ENCODE assay signal across 7 cellular contexts in genomic region chr3:197792019-197792647, GRCh38. TPM values are rescaled to one million over a fixed set of nuclear protein-coding genes. Genes with fewer than 3 reads are reported as not detected.
DNase-seq lines count a peak whose midpoint lies in the region; ATAC-seq and TF ChIP-seq lines count a peak whose summit lies in the region.

No MANE protein-coding gene starts in this region.

- peaks cover 57% of the 10 kb centered on the region for H3K79me2 ChIP-seq in GM23338 (replicated peaks; ENCODE audit: insufficient read depth)

- no peak for TF ChIP-seq POLR2A in breast epithelium (IDR thresholded peaks at IDR 0.05)
- no peak for TF ChIP-seq POLR2A in upper lobe of left lung (IDR thresholded peaks at IDR 0.05)

- no peak for TF ChIP-seq EP300 in upper lobe of left lung (IDR thresholded peaks at IDR 0.05)

- H3K4me2 ChIP-seq in GM23338, result peak overlapping the region; percentile 97

- peak overlapping the region; percentile 29 for H3K27ac Mint-ChIP-seq in GM23338

- H2AFZ ChIP-seq in GM23338, result peak overlapping the region; percentile 98; the same call in 1 of the 2 replicates

- ATAC-seq in GM23338, result no peak
- ATAC-seq in upper lobe of left lung (ENCODE audit: low FRiP score in 2 of 2), result no peak
- ATAC-seq in GM21423 (IDR thresholded peaks at IDR 0.05; ENCODE audit: unreplicated experiment), result no peak

- H3K9me3 Mint-ChIP-seq in GM23338, result no peaks in the 10 kb centered on the region

- H3K4me1 ChIP-seq in GM23338 (ENCODE audit: insufficient read depth), result no peaks in the 10 kb centered on the region
- H3K4me1 ChIP-seq in SJCRH30, result peaks cover 7% of the 10 kb centered on the region; the same call in 1 of the 2 replicates
- no peaks in the 10 kb centered on the region for H3K4me1 ChIP-seq in breast epithelium
- H3K4me1 ChIP-seq in mesodermal cell (ENCODE audit: control insufficient read depth, insufficient read depth, low read length, poor library complexity, severe bottlenecking), result peaks cover 5% of the 10 kb centered on the region
- peaks cover 22 to 29% (median 24%) of the 10 kb centered on the region in 4 donors for H3K4me1 ChIP-seq in upper lobe of left lung

- H3K27ac ChIP-seq in GM23338 (ENCODE audit: low read depth) (0 out of 2 replicates have a peak overlapping the region, but pooled peaks have one; percentile 93), SJCRH30 (peak overlapping the region; percentile 91), breast epithelium (peak overlapping the region; percentile 98), mesodermal cell (ENCODE audit: low read depth, low read length, severe bottlenecking) (peak overlapping the region; percentile 97), upper lobe of left lung (peak overlapping the region; percentile 92 to 98 (median 96))

- peaks cover 3% of the 10 kb centered on the region; the same call in 1 of the 3 replicates for H3K36me3 Mint-ChIP-seq in GM23338 (ENCODE audit: low read depth)

- H3K36me3 ChIP-seq in GM23338 (ENCODE audit: insufficient read depth), result no peaks in the 10 kb centered on the region
- no peaks in the 10 kb centered on the region for H3K36me3 ChIP-seq in SJCRH30
- no peaks in the 10 kb centered on the region for H3K36me3 ChIP-seq in breast epithelium
- H3K36me3 ChIP-seq in mesodermal cell (ENCODE audit: control insufficient read depth, insufficient read depth, low read length), result peaks cover 13% of the 10 kb centered on the region
- no peaks in the 10 kb centered on the region for H3K36me3 ChIP-seq in upper lobe of left lung

- H3K4me1 Mint-ChIP-seq in GM23338, result peaks cover 5% of the 10 kb centered on the region; the same call in 2 of the 3 replicates

- H3K4me3 Mint-ChIP-seq in GM23338, result peak overlapping the region; percentile 89

- peak overlapping the region; percentile 92 for H3K4me3 ChIP-seq in GM23338
- peak overlapping the region; percentile 92 for H3K4me3 ChIP-seq in SJCRH30
- peak overlapping the region; percentile 79 to 98 (median 97) for H3K4me3 ChIP-seq in breast epithelium
- H3K4me3 ChIP-seq in mesodermal cell (ENCODE audit: extremely low read depth, insufficient read depth, low read length, poor library complexity, severe bottlenecking), result peak overlapping the region; percentile 90
- H3K4me3 ChIP-seq in upper lobe of left lung, result peak overlapping the region; percentile 65 to 75 (median 70)

- peaks cover 16% of the 10 kb centered on the region for H4K20me1 ChIP-seq in GM23338 (replicated peaks; ENCODE audit: insufficient read depth)

- peaks cover 3% of the 10 kb centered on the region for H3K27me3 Mint-ChIP-seq in GM23338 (ENCODE audit: insufficient read depth, low read depth, poor library complexity)

- intact Hi-C loops in breast epithelium (cut with DNase I; ENCODE audit: low total_unique reads), result no loop called here

- H3K27me3 ChIP-seq in GM23338 (ENCODE audit: insufficient read depth), result 0 out of 2 replicates have a peak, but pooled peaks cover 5% of the 10 kb centered on the region
- H3K27me3 ChIP-seq in SJCRH30, result no peaks in the 10 kb centered on the region
- no peaks in the 10 kb centered on the region for H3K27me3 ChIP-seq in breast epithelium
- no peaks in the 10 kb centered on the region for H3K27me3 ChIP-seq in upper lobe of left lung

- DNase-seq in GM23338 (ENCODE audit: low spot score) (no peak), SJCRH30 (no peak), breast epithelium (ENCODE audit: low spot score in 2 of 2) (no peak), upper lobe of left lung (no peak), COLO668 (lab: John Stamatoyannopoulos, UW; ENCODE audit: unreplicated experiment) (no peak)

- WGBS in mesodermal cell (ENCODE audit: insufficient coverage in 2 of 2), 2 experiments, result 42 to 54% methylated on average over 3 to 7 of the region's 17 CpGs
- WGBS in upper lobe of left lung, 2 donors, result 20 to 26% methylated on average over 17 of the region's 17 CpGs

- peaks cover 4% of the 10 kb centered on the region; the same call in 1 of the 2 replicates for H3F3A ChIP-seq in GM23338 (replicated peaks; ENCODE audit: low read depth)

- H3K9me3 ChIP-seq in SJCRH30 (replicated peaks) (no peaks in the 10 kb centered on the region), breast epithelium (no peaks in the 10 kb centered on the region), mesodermal cell (ENCODE audit: control insufficient read depth, low read length) (no peaks in the 10 kb centered on the region), upper lobe of left lung (no peaks in the 10 kb centered on the region)

- H3K9me2 ChIP-seq in GM23338 (ENCODE audit: insufficient read depth), result no peaks in the 10 kb centered on the region

- TF ChIP-seq CTCF in GM23338 (conservative IDR thresholded peaks at IDR 0.05; ENCODE audit: low read depth in 2 of 2), result no peak
- no peak for TF ChIP-seq CTCF in breast epithelium (IDR thresholded peaks at IDR 0.05)
- TF ChIP-seq CTCF in upper lobe of left lung (IDR thresholded peaks at IDR 0.05), result no peak

TF ChIP-seq in GM23338, 12 proteins besides CTCF, POLR2A, EP300 and RAD21 (continues in another document):
- TF ChIP-seq ZNF331 (CRISPR knock-in tag; IDR thresholded peaks at IDR 0.05; ENCODE audit: low read depth), result no peak
- TF ChIP-seq NANOG (IDR thresholded peaks at IDR 0.05; ENCODE audit: borderline replicate concordance), result no peak
- TF ChIP-seq POLR2AphosphoS5 (IDR thresholded peaks at IDR 0.05; ENCODE audit: low read depth), result no peak
- TF ChIP-seq REST (IDR thresholded peaks at IDR 0.05; ENCODE audit: unreplicated experiment), result no peak
- TF ChIP-seq ZNF114 (CRISPR knock-in tag; IDR thresholded peaks at IDR 0.05), result no peak
- no peak for TF ChIP-seq EZH2 (IDR thresholded peaks at IDR 0.05; ENCODE audit: low read depth, unreplicated experiment)
- no peak for TF ChIP-seq EZH2phosphoT487 (IDR thresholded peaks at IDR 0.05; ENCODE audit: unreplicated experiment)
- no peak for TF ChIP-seq ETS1 (IDR thresholded peaks at IDR 0.05)
- no peak for TF ChIP-seq CREB1 (CRISPR knock-in tag; IDR thresholded peaks at IDR 0.05; ENCODE audit: low read depth)

RNA-seq across cellular contexts. Expression of gene LRCH3, which starts 1.1 kb away (rescaled TPM):
- 60.0 and 66.8 TPM in 2 replicates for total RNA-seq in GM23338 (2014; rRNA removed; shearing (Covaris generic))
- 17.1 and 22.9 TPM in 2 replicates for polyA plus RNA-seq in GM23338 (2016; fragmentation: Nextera tagmentation; extraction: Ambion mirVana)
- total RNA-seq in SJCRH30 (2014; rRNA removed; shearing (Covaris generic)), result 79.8 and 144 TPM in 2 replicates
- total RNA-seq in breast epithelium (10 to 100 TPM; 41.6 to 61.0 (median 49.8) TPM), upper lobe of left lung (10 to 100 TPM; 24.6 to 68.1 (median 34.2) TPM)
- polyA plus RNA-seq in mesodermal cell (2013, experiment 1 of 2), result 31.0 TPM
- 28.9 TPM for polyA plus RNA-seq in mesodermal cell (2013, experiment 2 of 2)

RNA-seq across cellular contexts. Expression of gene FYTTD1, which starts 42.5 kb away (rescaled TPM):
- total RNA-seq in GM23338 (2014; rRNA removed; shearing (Covaris generic)), result 13.7 and 24.7 TPM in 2 replicates
- polyA plus RNA-seq in GM23338 (2016; fragmentation: Nextera tagmentation; extraction: Ambion mirVana), result 14.0 and 14.8 TPM in 2 replicates
- total RNA-seq in SJCRH30 (2014; rRNA removed; shearing (Covaris generic)), result 61.4 and 67.4 TPM in 2 replicates
- 10 to 100 TPM; 56.5 to 61.6 (median 56.7) TPM for total RNA-seq in breast epithelium
- polyA plus RNA-seq in mesodermal cell (2013, experiment 1 of 2), result 61.0 TPM
- 58.3 TPM for polyA plus RNA-seq in mesodermal cell (2013, experiment 2 of 2)
- 10 to 100 TPM; 25.5 to 50.0 (median 37.5) TPM for total RNA-seq in upper lobe of left lung

RNA-seq across cellular contexts. Expression of gene RUBCN, which starts 55.4 kb away (rescaled TPM):
- total RNA-seq in GM23338 (2014; rRNA removed; shearing (Covaris generic)), result 23.8 and 33.2 TPM in 2 replicates
- polyA plus RNA-seq in GM23338 (2016; fragmentation: Nextera tagmentation; extraction: Ambion mirVana), result 11.3 and 13.1 TPM in 2 replicates
- 15.4 and 16.1 TPM in 2 replicates for total RNA-seq in SJCRH30 (2014; rRNA removed; shearing (Covaris generic))
- 10 to 100 TPM; 26.3 to 36.4 (median 35.7) TPM for total RNA-seq in breast epithelium
- polyA plus RNA-seq in mesodermal cell (2013, experiment 1 of 2), result 10.8 TPM
- polyA plus RNA-seq in mesodermal cell (2013, experiment 2 of 2), result 9.5 TPM
- total RNA-seq in upper lobe of left lung, result 100 to 1,000 TPM in 1 of 6 donors, 10 to 100 TPM in 5; 34.8 to 103 (median 51.2) TPM
